Comparison of ENCODE assay signal across 13 cellular contexts in the genomic region with DNA sequence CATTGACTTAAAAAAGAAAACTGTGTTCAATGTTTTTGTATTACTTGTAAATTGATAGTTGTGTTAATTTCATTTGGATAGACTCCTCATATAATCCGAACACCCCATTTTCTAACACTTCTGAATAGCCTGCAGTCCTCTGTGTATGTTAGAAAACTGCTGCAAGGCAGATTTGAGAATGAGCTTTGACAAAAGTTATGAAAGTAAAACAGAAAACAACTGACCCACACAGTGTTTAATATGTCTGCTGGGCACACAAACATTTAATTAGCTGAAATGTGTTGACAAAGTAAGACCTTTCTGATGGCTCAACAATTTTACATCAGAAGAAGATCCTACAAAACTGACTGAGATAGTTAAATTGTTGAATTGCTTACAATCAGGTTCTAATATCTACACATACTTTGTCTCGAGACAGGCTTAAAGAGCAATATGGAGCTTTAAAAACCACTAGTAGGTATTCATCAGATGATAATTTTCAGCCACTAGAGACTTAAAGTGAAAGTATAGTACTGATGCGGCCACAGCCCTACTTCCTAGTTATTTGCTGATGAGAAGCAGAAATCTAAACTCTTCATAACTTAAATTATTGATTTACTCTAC. TPM values are rescaled to one million over a fixed set of nuclear protein-coding genes. Genes with fewer than 3 reads are reported as not detected.
DNase-seq lines count a peak whose midpoint lies in the region; ATAC-seq and TF ChIP-seq lines count a peak whose summit lies in the region.
"Had no signal": no experiment of that assay in that cellular context is flagged by ENCODE, and none has a peak within 500 bp of the region (broad histone marks: within the 10 kb centered on the region; RNA-seq: fewer than 3 reads in every experiment).

No MANE protein-coding gene starts in this region.

- H3K4me1 ChIP-seq in foreskin keratinocyte: no peaks in the 10 kb centered on the region
- H3K4me1 ChIP-seq: heart right ventricle, Peyer's patch had no signal

- TF ChIP-seq CTCF in GM10266 (IDR thresholded peaks at IDR 0.05; ENCODE audit: control insufficient read depth, insufficient read depth, low read depth, missing control alignments): no peak
- TF ChIP-seq CTCF in foreskin keratinocyte (conservative IDR thresholded peaks at IDR 0.05): no peak

- DNase-seq in GM10266 (ENCODE audit: extremely low spot score): peak; percentile 12
- peak; percentile 5 for DNase-seq in M059J (ENCODE audit: low read depth)
- no peak for DNase-seq in COLO829 (ENCODE audit: low spot score)
- DNase-seq in foreskin keratinocyte: no peak
- DNase-seq in activated CD4-positive, alpha-beta T cell treated with anti-CD3 and anti-CD28 coated beads for 48 hours: no peak
- no peak for DNase-seq in stimulated activated CD4-positive, alpha-beta T cell treated with anti-CD3 and anti-CD28 coated beads, Interleukin-4, amount 100 ng/mL, for 4 hours
- DNase-seq: heart right ventricle, NCI-H1694, Peyer's patch, right cardiac atrium had no signal

- no peak overlapping the region for H3K27ac ChIP-seq in foreskin keratinocyte
- H3K27ac ChIP-seq: heart right ventricle, Peyer's patch had no signal

- H3K27me3 ChIP-seq in foreskin keratinocyte: no peaks in the 10 kb centered on the region
- H3K27me3 ChIP-seq: heart right ventricle, Peyer's patch had no signal

- ATAC-seq in GM19452 (IDR thresholded peaks at IDR 0.05; ENCODE audit: unreplicated experiment): peak; percentile 76
- peak; percentile 78 for ATAC-seq in HG02884 (IDR thresholded peaks at IDR 0.05; ENCODE audit: unreplicated experiment)
- no peak for ATAC-seq in foreskin keratinocyte
- ATAC-seq: activated CD4-positive, CD25-positive, alpha-beta regulatory T cell treated with anti-CD3 and anti-CD28 coated beads, Interleukin-2, amount 50 U/mL, for 24 hours; heart right ventricle; right cardiac atrium had no signal

RNA-seq across cellular contexts. Expression of a gene that starts 40.0 kb away (rescaled TPM):
- 18.7 and 22.7 TPM in 2 replicates for total RNA-seq in M059J (2014; rRNA removed; shearing (Covaris generic))
- total RNA-seq in foreskin keratinocyte: 17.0 and 18.4 TPM in 2 replicates
- polyA plus RNA-seq in foreskin keratinocyte: 11.5 and 13.3 TPM in 2 replicates

Comparison
In these comparisons a context has a peak if more than half of its experiments do, and no peak if none do; other contexts are left out.
1. DNase-seq: peak in GM10266 (single experiment) and M059J (single experiment); none in COLO829 (single experiment), foreskin keratinocyte (0 of 2), activated CD4-positive, alpha-beta T cell treated with anti-CD3 and anti-CD28 coated beads for 48 hours (single experiment) and stimulated activated CD4-positive, alpha-beta T cell treated with anti-CD3 and anti-CD28 coated beads, Interleukin-4, amount 100 ng/mL, for 4 hours (0 of 2).